8 cellular contexts compared by ENCODE assay signal in the genomic region with DNA sequence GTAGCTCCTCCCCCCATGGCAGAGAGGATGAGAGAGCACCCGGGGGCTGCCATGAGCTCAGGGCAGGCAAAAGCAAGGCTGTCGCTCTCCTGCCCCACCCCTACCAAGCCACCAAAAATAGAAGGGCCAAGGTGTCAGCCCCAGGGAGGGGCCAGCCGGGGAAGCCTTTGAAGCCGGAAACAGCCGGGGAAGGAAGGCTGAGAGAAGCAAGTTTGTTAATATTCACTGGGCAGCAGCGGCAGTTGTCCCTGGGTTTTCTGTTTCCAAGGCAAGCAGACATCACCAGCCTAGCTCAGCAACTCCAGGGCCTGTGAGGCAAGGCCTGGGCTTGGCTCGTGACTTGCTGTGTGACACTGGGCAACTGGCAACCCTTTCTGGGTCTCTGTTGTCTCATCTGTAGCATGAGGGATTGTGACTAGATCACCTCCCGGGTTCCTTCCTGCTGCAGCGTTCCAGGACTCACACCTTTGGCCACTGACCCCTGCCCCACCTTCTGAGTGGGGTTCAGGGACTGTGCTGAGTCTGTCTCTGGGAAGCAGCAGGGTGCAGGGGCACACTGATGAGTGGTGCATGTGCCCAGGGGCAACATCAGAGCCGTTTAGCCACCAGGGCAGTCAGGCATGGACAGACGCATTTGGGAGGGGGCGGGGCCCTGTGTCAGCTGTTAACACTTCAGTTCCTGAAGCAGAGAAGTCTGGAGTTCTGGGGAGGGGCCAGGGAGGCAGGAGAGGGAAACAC. TPM values are rescaled to one million over a fixed set of nuclear protein-coding genes. Genes with fewer than 3 reads are reported as not detected.
DNase-seq lines count a peak whose midpoint lies in the region; ATAC-seq and TF ChIP-seq lines count a peak whose summit lies in the region.

No MANE protein-coding gene starts in this region.

- H3K4me1 ChIP-seq in foreskin keratinocyte: no peaks in the 10 kb centered on the region
- no peaks in the 10 kb centered on the region for H3K4me1 ChIP-seq in aorta (ENCODE audit: control insufficient read depth in 1 of 2, insufficient read depth in 2 of 2, low read length in 2 of 2)

- H3K27ac ChIP-seq in foreskin keratinocyte (no peak overlapping the region), aorta (ENCODE audit: low read depth in 1 of 2, low read length in 2 of 2) (no peak overlapping the region)

- ATAC-seq in GM21367 (IDR thresholded peaks at IDR 0.05; ENCODE audit: unreplicated experiment): peak; percentile 73
- peak; percentile 100 for ATAC-seq in activated CD8-positive, alpha-beta T cell treated with anti-CD3 and anti-CD28 coated beads for 36 hours
- ATAC-seq in foreskin keratinocyte: peak; percentile 37
- ATAC-seq in aorta (ENCODE audit: low FRiP score): peak; percentile 5

- no peaks in the 10 kb centered on the region for H3K36me3 ChIP-seq in aorta (ENCODE audit: control insufficient read depth in 1 of 2, insufficient read depth in 2 of 2, low read length in 1 of 2)

- CTCF ChIA-PET in activated CD8-positive, alpha-beta T cell treated with anti-CD3 and anti-CD28 coated beads for 36 hours (lab: Charles Lee): interaction anchor here (0.5 kb wide), 1 partner anchor 19 kb away, joined by 3 read pairs; no protein-coding TSS in a partner anchor

- H3K4me1 Mint-ChIP-seq in IgD-negative memory B cell: peaks cover 31 to 37% (median 35%) of the 10 kb centered on the region in 3 donors
- H3K4me1 Mint-ChIP-seq in activated CD8-positive, alpha-beta T cell treated with anti-CD3 and anti-CD28 coated beads for 36 hours (ENCODE audit: low read depth): peaks cover 15% of the 10 kb centered on the region

- peak; percentile 15 for DNase-seq in EH (ENCODE audit: low read depth)
- DNase-seq in activated CD8-positive, alpha-beta T cell treated with anti-CD3 and anti-CD28 coated beads for 36 hours: peak; percentile 89
- no peak for DNase-seq in foreskin keratinocyte
- peak; percentile 8 for DNase-seq in pons (ENCODE audit: low spot score)
- DNase-seq in aorta: peak in 1 of 2 donors; percentile 69
- no peak for DNase-seq in NCI-H2029 treated with DMSO at 0.1 percent for 48 hours (lab: John Stamatoyannopoulos, UW)

- H3K27me3 ChIP-seq in foreskin keratinocyte (peaks cover 49% of the 10 kb centered on the region), aorta (ENCODE audit: control insufficient read depth in 1 of 2, insufficient read depth in 2 of 2, low read length in 1 of 2) (no peaks in the 10 kb centered on the region)

- no peaks in the 10 kb centered on the region for H3K27me3 Mint-ChIP-seq in IgD-negative memory B cell
- no peaks in the 10 kb centered on the region for H3K27me3 Mint-ChIP-seq in activated CD8-positive, alpha-beta T cell treated with anti-CD3 and anti-CD28 coated beads for 36 hours

- intact Hi-C loops in activated CD8-positive, alpha-beta T cell treated with anti-CD3 and anti-CD28 coated beads for 36 hours (cut with micrococcal nuclease): no loop called here
- intact Hi-C loops in aorta (cut with DNase I): no loop called here

- H3K4me3 Mint-ChIP-seq in IgD-negative memory B cell: peak overlapping the region; percentile 87 to 99 (median 96)
- peak overlapping the region; percentile 51 for H3K4me3 Mint-ChIP-seq in activated CD8-positive, alpha-beta T cell treated with anti-CD3 and anti-CD28 coated beads for 36 hours

- no peaks in the 10 kb centered on the region for H3K9me3 ChIP-seq in aorta (ENCODE audit: control insufficient read depth, low read length)

- H3K4me3 ChIP-seq in aorta (ENCODE audit: low read length in 2 of 2): no peak overlapping the region

- peak overlapping the region; percentile 93 to 100 (median 96) for H3K27ac Mint-ChIP-seq in IgD-negative memory B cell
- H3K27ac Mint-ChIP-seq in activated CD8-positive, alpha-beta T cell treated with anti-CD3 and anti-CD28 coated beads for 36 hours: peak overlapping the region; percentile 80

- TF ChIP-seq CTCF in activated CD8-positive, alpha-beta T cell treated with anti-CD3 and anti-CD28 coated beads for 36 hours (IDR thresholded peaks at IDR 0.05): no peak
- no peak for TF ChIP-seq CTCF in foreskin keratinocyte (conservative IDR thresholded peaks at IDR 0.05)

- no peaks in the 10 kb centered on the region for H3K9me3 Mint-ChIP-seq in IgD-negative memory B cell
- H3K9me3 Mint-ChIP-seq in activated CD8-positive, alpha-beta T cell treated with anti-CD3 and anti-CD28 coated beads for 36 hours: no peaks in the 10 kb centered on the region

- POLR2A ChIA-PET in activated CD8-positive, alpha-beta T cell treated with anti-CD3 and anti-CD28 coated beads for 36 hours (lab: Charles Lee): no interaction called here

- H3K36me3 Mint-ChIP-seq in IgD-negative memory B cell: no peaks in the 10 kb centered on the region
- no peaks in the 10 kb centered on the region for H3K36me3 Mint-ChIP-seq in activated CD8-positive, alpha-beta T cell treated with anti-CD3 and anti-CD28 coated beads for 36 hours (ENCODE audit: low read depth)

- 4 to 8% methylated on average over 12 of the region's 12 CpGs for WGBS in aorta, 2 donors

RNA-seq across cellular contexts. Expression of a gene that starts 24.3 kb away (rescaled TPM):
- polyA plus RNA-seq in IgD-negative memory B cell (not detected), foreskin keratinocyte (not detected in 2 replicates), aorta (under 1 TPM; 0.38 to 0.64 TPM)
- total RNA-seq in activated CD8-positive, alpha-beta T cell treated with anti-CD3 and anti-CD28 coated beads for 36 hours: not detected
- total RNA-seq in foreskin keratinocyte (not detected in 2 replicates), aorta (1 to 10 TPM in 1 of 2 donors, under 1 TPM in 1; 0.94 to 1.2 TPM)

RNA-seq across cellular contexts. Expression of a gene that starts 53.4 kb away (rescaled TPM):
- polyA plus RNA-seq in IgD-negative memory B cell (not detected), foreskin keratinocyte (not detected in 2 replicates), aorta (not detected)
- not detected for total RNA-seq in activated CD8-positive, alpha-beta T cell treated with anti-CD3 and anti-CD28 coated beads for 36 hours
- total RNA-seq in foreskin keratinocyte (not detected in 2 replicates), aorta (not detected)

Comparison
In these comparisons a context has a peak if more than half of its experiments do, and no peak if none do; other contexts are left out.
1. DNase-seq: peak in EH (single experiment), activated CD8-positive, alpha-beta T cell treated with anti-CD3 and anti-CD28 coated beads for 36 hours (single experiment) and pons (single experiment); none in foreskin keratinocyte (0 of 2) and NCI-H2029 treated with DMSO at 0.1 percent for 48 hours (single experiment).
2. ATAC-seq: peak in every context shown above with its lines; median percentile 100 in activated CD8-positive, alpha-beta T cell treated with anti-CD3 and anti-CD28 coated beads for 36 hours; 73 in GM21367; 37 in foreskin keratinocyte; 5 in aorta.